ENCODE assay signal across 22 cellular contexts in genomic region chr11:6245536-6245935, GRCh38. TPM values are rescaled to one million over a fixed set of nuclear protein-coding genes. Genes with fewer than 3 reads are reported as not detected.
DNase-seq lines count a peak whose midpoint lies in the region; ATAC-seq, FAIRE-seq and TF ChIP-seq lines count a peak whose summit lies in the region.
"Had no signal": no experiment of that assay in that cellular context is flagged by ENCODE, and none has a peak within 500 bp of the region (broad histone marks: within the 10 kb centered on the region; RNA-seq: fewer than 3 reads in every experiment).

No MANE protein-coding gene starts in this region.

- H4K20me1 ChIP-seq in keratinocyte (ENCODE audit: control insufficient read depth, extremely low read depth, insufficient read depth, low read length), result no peaks in the 10 kb centered on the region

- H3K9me3 ChIP-seq in RWPE2 (ENCODE audit: severe bottlenecking), result no peaks in the 10 kb centered on the region
- H3K9me3 ChIP-seq in keratinocyte (ENCODE audit: control insufficient read depth, low read depth, low read length), result no peaks in the 10 kb centered on the region
- H3K9me3 ChIP-seq in tibial nerve, result no peaks in the 10 kb centered on the region
- H3K9me3 ChIP-seq: BE2C, Caco-2 had no signal

- TF ChIP-seq EP300 in tibial nerve (IDR thresholded peaks at IDR 0.05), result no peak

- H3K9me1 ChIP-seq in keratinocyte (ENCODE audit: control insufficient read depth, extremely low read depth, insufficient read depth, low read length), result no peaks in the 10 kb centered on the region

- H3K4me1 ChIP-seq in RWPE2 (ENCODE audit: insufficient read depth, poor library complexity, severe bottlenecking) (no peaks in the 10 kb centered on the region), keratinocyte (ENCODE audit: control insufficient read depth, extremely low read depth, insufficient read depth, low read length) (peaks cover 22% of the 10 kb centered on the region), tibial nerve (no peaks in the 10 kb centered on the region)
- H3K4me1 ChIP-seq: BE2C had no signal

- no peaks in the 10 kb centered on the region for H3K79me2 ChIP-seq in keratinocyte (ENCODE audit: control insufficient read depth, insufficient read depth, low read length)

- peaks cover 25 to 43% of the 10 kb centered on the region in 2 donors for H3K27me3 Mint-ChIP-seq in stimulated activated naive B cell treated with anti-CD40 and anti-IgM and Interleukin-4, amounts not matched to agents 10 μg/mL and 1 μg/mL and 100 μg/mL, for 72 hours

- peak overlapping the region; percentile 45 for H3K4me2 ChIP-seq in keratinocyte (ENCODE audit: control insufficient read depth, extremely low read depth, insufficient read depth, low read depth, low read length)

- peaks cover 0 to 1% of the 10 kb centered on the region in 2 donors for H3K9me3 Mint-ChIP-seq in stimulated activated naive B cell treated with anti-CD40 and anti-IgM and Interleukin-4, amounts not matched to agents 10 μg/mL and 1 μg/mL and 100 μg/mL, for 72 hours
- H3K9me3 Mint-ChIP-seq: CD4-positive, alpha-beta T cell; HFFc6 had no signal

- H3K36me3 ChIP-seq in RWPE2 (ENCODE audit: low read depth), result no peaks in the 10 kb centered on the region
- no peaks in the 10 kb centered on the region for H3K36me3 ChIP-seq in keratinocyte (ENCODE audit: control insufficient read depth in 2 of 2, extremely low read depth in 1 of 2, insufficient read depth in 2 of 2, low read length in 2 of 2)
- H3K36me3 ChIP-seq in tibial nerve, result no peaks in the 10 kb centered on the region
- H3K36me3 ChIP-seq: BE2C had no signal

- TF ChIP-seq CTCF in RWPE2 (IDR thresholded peaks at IDR 0.05; ENCODE audit: poor library complexity, severe bottlenecking) (no peak), epithelial cell of esophagus (IDR thresholded peaks at IDR 0.05; ENCODE audit: insufficient read depth, low read depth, low read length, missing control alignments) (no peak), keratinocyte (optimal IDR thresholded peaks at IDR 0.05 in 1 of 3, IDR thresholded peaks at IDR 0.05 in 1 of 3, conservative IDR thresholded peaks at IDR 0.05 in 1 of 3; ENCODE audit: extremely low read depth in 1 of 3, insufficient read depth in 2 of 3, low read length in 3 of 3) (no peak), tibial nerve (IDR thresholded peaks at IDR 0.05) (no peak)

- no peak overlapping the region for H3K27ac Mint-ChIP-seq in stimulated activated naive B cell treated with anti-CD40 and anti-IgM and Interleukin-4, amounts not matched to agents 10 μg/mL and 1 μg/mL and 100 μg/mL, for 72 hours
- H3K27ac Mint-ChIP-seq: CD4-positive, alpha-beta T cell; HFFc6 had no signal

- DNase-seq in NCI-H226 (peak; percentile 17), RWPE2 (ENCODE audit: low spot score) (no peak), epithelial cell of esophagus (ENCODE audit: low read depth) (peak; percentile 73), keratinocyte (ENCODE audit: low read depth, low spot score) (no peak), tibial nerve (ENCODE audit: low spot score in 2 of 2) (no peak), C1 segment of cervical spinal cord (lab: John Stamatoyannopoulos, UW) (no peak)
- DNase-seq in stimulated activated naive B cell treated with anti-CD40 and anti-IgM and Interleukin-4, amounts not matched to agents 10 μg/mL and 1 μg/mL and 100 μg/mL, for 72 hours, result no peak
- DNase-seq: ACHN; BE2C; Caco-2; CD4-positive, alpha-beta T cell; GDM1; GOT3; H7; HFFc6; IMR-90 had no signal

- H3K4me1 Mint-ChIP-seq in stimulated activated naive B cell treated with anti-CD40 and anti-IgM and Interleukin-4, amounts not matched to agents 10 μg/mL and 1 μg/mL and 100 μg/mL, for 72 hours, result peaks cover 3 to 5% of the 10 kb centered on the region in 2 donors

- TF ChIP-seq POLR2A in tibial nerve (IDR thresholded peaks at IDR 0.05), result no peak

- no peak overlapping the region for H3K9ac ChIP-seq in keratinocyte (ENCODE audit: control insufficient read depth, extremely low read depth, insufficient read depth, low read length)

- H3K27ac ChIP-seq in RWPE2 (ENCODE audit: poor library complexity, severe bottlenecking), result no peak overlapping the region
- H3K27ac ChIP-seq in keratinocyte (ENCODE audit: control insufficient read depth, insufficient read depth, low read length), result no peak overlapping the region
- no peak overlapping the region for H3K27ac ChIP-seq in tibial nerve
- H3K27ac ChIP-seq: C4-2B had no signal

- dilution Hi-C loops in keratinocyte (cut with MboI; ENCODE audit: extremely low pct_ligation_motif_present, low sequenced_read_pairs), result no loop called here

- no peaks in the 10 kb centered on the region for H3K27me3 ChIP-seq in RWPE2 (ENCODE audit: insufficient read depth, poor library complexity, severe bottlenecking)
- H3K27me3 ChIP-seq in keratinocyte (ENCODE audit: control insufficient read depth, extremely low read depth, insufficient read depth, low read length), result no peaks in the 10 kb centered on the region
- no peaks in the 10 kb centered on the region for H3K27me3 ChIP-seq in tibial nerve
- H3K27me3 ChIP-seq: BE2C had no signal

- WGBS in tibial nerve, 2 donors, result 100% methylated on average over 2 of the region's 2 CpGs

- peak; percentile 61 for ATAC-seq in RWPE2 (ENCODE audit: low read depth)
- ATAC-seq in stimulated activated naive B cell treated with anti-CD40 and anti-IgM and Interleukin-4, amounts not matched to agents 10 μg/mL and 1 μg/mL and 100 μg/mL, for 72 hours (replicated peaks), result no peak
- ATAC-seq: HCT116 had no signal

- no peak overlapping the region for H3K4me3 Mint-ChIP-seq in stimulated activated naive B cell treated with anti-CD40 and anti-IgM and Interleukin-4, amounts not matched to agents 10 μg/mL and 1 μg/mL and 100 μg/mL, for 72 hours
- H3K4me3 Mint-ChIP-seq: CD4-positive, alpha-beta T cell; HFFc6 had no signal

- peak overlapping the region; percentile 23 for H2AFZ ChIP-seq in keratinocyte (ENCODE audit: control insufficient read depth, low read length)

- FAIRE-seq in keratinocyte (lab: Jason Lieb, UNC), result peak; percentile 92
- FAIRE-seq: A204.1, D721Med, HTR-8/SVneo had no signal

- H3K4me3 ChIP-seq in RWPE2 (ENCODE audit: severe bottlenecking), result no peak overlapping the region
- no peak overlapping the region for H3K4me3 ChIP-seq in epithelial cell of esophagus (ENCODE audit: low read length)
- no peak overlapping the region for H3K4me3 ChIP-seq in keratinocyte (ENCODE audit: control insufficient read depth in 2 of 3, extremely low read depth in 1 of 3, insufficient read depth in 2 of 3, low read depth in 1 of 3, low read length in 3 of 3)
- H3K4me3 ChIP-seq in tibial nerve, result no peak overlapping the region

- no peaks in the 10 kb centered on the region for H3K36me3 Mint-ChIP-seq in stimulated activated naive B cell treated with anti-CD40 and anti-IgM and Interleukin-4, amounts not matched to agents 10 μg/mL and 1 μg/mL and 100 μg/mL, for 72 hours

RNA-seq across cellular contexts. Expression of gene CNGA4, which starts 6.6 kb away (rescaled TPM):
- 0.09 to 0.18 TPM in 2 of 3 replicates, not detected in the other for polyA plus RNA-seq in keratinocyte
- not detected for polyA plus RNA-seq in keratinocyte (2011; ENCODE audit: low read depth)
- polyA plus RNA-seq in keratinocyte (2011; cell fraction: cytosol; rRNA removed), result 0.06 TPM in 2 replicates
- polyA plus RNA-seq in keratinocyte (2011; cell fraction: nucleus; rRNA removed), result 0.32 and 0.48 TPM in 2 replicates
- polyA plus RNA-seq in keratinocyte (2012; ENCODE audit: low replicate concordance), result not detected in 2 replicates
- 0.10 to 0.20 TPM in 2 of 3 replicates, not detected in the other for polyA minus RNA-seq in keratinocyte
- not detected for polyA minus RNA-seq in keratinocyte (2011; cell fraction: cytosol; rRNA and poly(A)+ RNA removed)
- polyA minus RNA-seq in keratinocyte (2011; cell fraction: nucleus; rRNA and poly(A)+ RNA removed), result 0.42 TPM in 1 of 2 replicates, not detected in the other
- total RNA-seq in tibial nerve, result under 1 TPM in 1 of 4 donors, not detected in 3; 0.59 TPM
- total RNA-seq: Caco-2, Daoy, HFFc6 had no signal

RNA-seq across cellular contexts. Expression of gene FHIP1B, which starts 11.1 kb away (rescaled TPM):
- 15.2 to 31.6 TPM (median 18.7 TPM) in 3 replicates for polyA plus RNA-seq in keratinocyte
- polyA plus RNA-seq in keratinocyte (2011; ENCODE audit: low read depth), result 8.5 TPM
- polyA plus RNA-seq in keratinocyte (2011; cell fraction: cytosol; rRNA removed), result 6.3 and 11.0 TPM in 2 replicates
- polyA plus RNA-seq in keratinocyte (2011; cell fraction: nucleus; rRNA removed), result 88.3 and 91.8 TPM in 2 replicates
- polyA plus RNA-seq in keratinocyte (2012; ENCODE audit: low replicate concordance), result 10.5 and 15.8 TPM in 2 replicates
- 27.1 to 39.5 TPM (median 31.1 TPM) in 3 replicates for polyA minus RNA-seq in keratinocyte
- 18.0 TPM for polyA minus RNA-seq in keratinocyte (2011; cell fraction: cytosol; rRNA and poly(A)+ RNA removed)
- 37.0 and 38.2 TPM in 2 replicates for polyA minus RNA-seq in keratinocyte (2011; cell fraction: nucleus; rRNA and poly(A)+ RNA removed)
- total RNA-seq in tibial nerve, result 100 to 1,000 TPM in 1 of 4 donors, 10 to 100 TPM in 3; 30.4 to 144 (median 56.4) TPM

RNA-seq across cellular contexts. Expression of gene CCKBR, which starts 14.1 kb away (rescaled TPM):
- not detected in 3 replicates for polyA plus RNA-seq in keratinocyte
- not detected for polyA plus RNA-seq in keratinocyte (2011; ENCODE audit: low read depth)
- 0.03 TPM in 1 of 2 replicates, not detected in the other for polyA plus RNA-seq in keratinocyte (2011; cell fraction: cytosol; rRNA removed)
- not detected in 2 replicates for polyA plus RNA-seq in keratinocyte (2011; cell fraction: nucleus; rRNA removed)
- not detected in 2 replicates for polyA plus RNA-seq in keratinocyte (2012; ENCODE audit: low replicate concordance)
- polyA minus RNA-seq in keratinocyte, result not detected in 3 replicates
- polyA minus RNA-seq in keratinocyte (2011; cell fraction: cytosol; rRNA and poly(A)+ RNA removed), result not detected
- not detected in 2 replicates for polyA minus RNA-seq in keratinocyte (2011; cell fraction: nucleus; rRNA and poly(A)+ RNA removed)
- not detected for total RNA-seq in tibial nerve
- total RNA-seq: CD4-positive, alpha-beta T cell; Daoy; HFFc6; IMR-90 had no signal
- polyA plus RNA-seq: IMR-90 had no signal

RNA-seq across cellular contexts. Expression of gene C11orf42, which starts 40.2 kb away (rescaled TPM):
- not detected in 3 replicates for polyA plus RNA-seq in keratinocyte
- polyA plus RNA-seq in keratinocyte (2011; ENCODE audit: low read depth), result not detected
- not detected in 2 replicates for polyA plus RNA-seq in keratinocyte (2011; cell fraction: cytosol; rRNA removed)
- polyA plus RNA-seq in keratinocyte (2011; cell fraction: nucleus; rRNA removed), result not detected in 2 replicates
- polyA plus RNA-seq in keratinocyte (2012; ENCODE audit: low replicate concordance), result 0.13 and 0.24 TPM in 2 replicates
- polyA minus RNA-seq in keratinocyte, result not detected in 3 replicates
- not detected for polyA minus RNA-seq in keratinocyte (2011; cell fraction: cytosol; rRNA and poly(A)+ RNA removed)
- not detected in 2 replicates for polyA minus RNA-seq in keratinocyte (2011; cell fraction: nucleus; rRNA and poly(A)+ RNA removed)
- not detected for total RNA-seq in tibial nerve
- total RNA-seq: Caco-2; CD4-positive, alpha-beta T cell; Daoy; H7; HFFc6; IMR-90 had no signal
- polyA plus RNA-seq: IMR-90 had no signal

RNA-seq across cellular contexts. Expression of gene OR52W1, which starts 46.5 kb away (rescaled TPM):
- not detected in 3 replicates for polyA plus RNA-seq in keratinocyte
- polyA plus RNA-seq in keratinocyte (2011; ENCODE audit: low read depth), result not detected
- polyA plus RNA-seq in keratinocyte (2011; cell fraction: cytosol; rRNA removed), result not detected in 2 replicates
- not detected in 2 replicates for polyA plus RNA-seq in keratinocyte (2011; cell fraction: nucleus; rRNA removed)
- not detected in 2 replicates for polyA plus RNA-seq in keratinocyte (2012; ENCODE audit: low replicate concordance)
- not detected in 3 replicates for polyA minus RNA-seq in keratinocyte
- polyA minus RNA-seq in keratinocyte (2011; cell fraction: cytosol; rRNA and poly(A)+ RNA removed), result not detected
- polyA minus RNA-seq in keratinocyte (2011; cell fraction: nucleus; rRNA and poly(A)+ RNA removed), result not detected in 2 replicates
- not detected for total RNA-seq in tibial nerve
- total RNA-seq: Caco-2; CD4-positive, alpha-beta T cell; Daoy; H7; HFFc6; IMR-90 had no signal
- polyA plus RNA-seq: IMR-90 had no signal

Comparison
In these comparisons a context has a peak if more than half of its experiments do, and no peak if none do; other contexts are left out.
1. DNase-seq: peak in NCI-H226 (single experiment) and epithelial cell of esophagus (single experiment); none in RWPE2 (single experiment), keratinocyte (single experiment), tibial nerve (0 of 2), stimulated activated naive B cell treated with anti-CD40 and anti-IgM and Interleukin-4, amounts not matched to agents 10 μg/mL and 1 μg/mL and 100 μg/mL, for 72 hours (single experiment) and C1 segment of cervical spinal cord (0 of 14).